8 cellular contexts compared by ENCODE assay signal in the genomic region with DNA sequence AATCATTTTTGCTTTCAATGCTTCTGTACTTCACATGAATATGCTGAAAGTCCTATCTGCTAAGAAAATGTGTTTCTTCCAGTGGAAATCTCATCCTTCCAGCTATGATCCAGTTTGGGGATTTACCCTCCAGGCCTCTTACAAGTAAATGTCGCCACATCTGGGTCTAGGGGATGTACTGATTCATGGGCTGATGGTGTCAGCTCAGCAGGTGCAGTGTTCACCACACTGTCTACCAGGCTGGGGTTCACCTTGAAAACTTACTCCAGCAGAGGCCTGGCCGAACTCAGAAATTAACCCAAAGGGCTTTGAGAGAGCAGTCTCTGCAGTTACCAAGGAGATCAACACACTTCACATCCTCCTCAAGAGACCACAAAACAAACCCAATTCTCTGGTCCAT.
"Had no signal": no experiment of that assay in that cellular context is flagged by ENCODE, and none has a peak within 500 bp of the region (broad histone marks: within the 10 kb centered on the region; RNA-seq: fewer than 3 reads in every experiment).

No MANE protein-coding gene starts in this region.

- H3K4me2 ChIP-seq: GM23338, KMS-11 had no signal

- H3K27ac ChIP-seq: HL-60, KMS-11 had no signal

- H3K4me3 ChIP-seq: GM23338 had no signal

- ATAC-seq: GM23338, HepG2 had no signal

- H2AFZ ChIP-seq: GM23338 had no signal

- H3K27ac Mint-ChIP-seq: GM23338, H9, IgD-negative memory B cell had no signal

- DNase-seq: H9, HCEC 1CT, KBM-7 had no signal

- H3K4me3 Mint-ChIP-seq: GM23338, H9, IgD-negative memory B cell had no signal

- H3K4me1 Mint-ChIP-seq: IgD-negative memory B cell had no signal

- H3K9ac ChIP-seq: KMS-11 had no signal

- H3K27me3 Mint-ChIP-seq: IgD-negative memory B cell had no signal

- H3K9me3 Mint-ChIP-seq: GM23338, H9, IgD-negative memory B cell had no signal
